In genomic region chr3:123258811-123259420, GRCh38 we compare ENCODE assay signal across 8 cellular contexts. TPM values are rescaled to one million over a fixed set of nuclear protein-coding genes. Genes with fewer than 3 reads are reported as not detected.
DNase-seq lines count a peak whose midpoint lies in the region; ATAC-seq, FAIRE-seq and TF ChIP-seq lines count a peak whose summit lies in the region.

No MANE protein-coding gene starts in this region.

- H4K5ac ChIP-seq in H1 (ENCODE audit: insufficient read length, low read depth, low read length) = no peak overlapping the region

- no peak overlapping the region for H2BK12ac ChIP-seq in H1 (ENCODE audit: low read depth, low read length)

- H3K27me3 ChIP-seq in H1 (replicated peaks in 1 of 4; ENCODE audit: control insufficient read depth in 3 of 4, extremely low read depth in 1 of 4, insufficient read depth in 3 of 4, low read length in 3 of 4) = no peaks in the 10 kb centered on the region

- no peak overlapping the region for H4K91ac ChIP-seq in H1 (replicated peaks; ENCODE audit: insufficient read length, low read length)

- H3K79me1 ChIP-seq in H1 (ENCODE audit: low read depth, low read length) = no peaks in the 10 kb centered on the region

- H3K36me3 ChIP-seq in OCI-LY7 (ENCODE audit: insufficient read depth, low read length) (peaks cover 6% of the 10 kb centered on the region; the same call in 1 of the 2 replicates), H1 (ENCODE audit: control insufficient read depth in 2 of 4, insufficient read depth in 4 of 4, low read length in 3 of 4) (0 out of 8 replicates have a peak, but pooled peaks cover 0 to 2% (median 0%) of the 10 kb centered on the region in 4 experiments)

- H2AK5ac ChIP-seq in H1 (ENCODE audit: low read depth, low read length) = no peak overlapping the region

- H3K4me2 ChIP-seq in OCI-LY7 (ENCODE audit: low read length) = no peak overlapping the region
- no peak overlapping the region for H3K4me2 ChIP-seq in H1 (ENCODE audit: insufficient read depth in 1 of 2, low read depth in 2 of 2, low read length in 2 of 2)

- H3K4me1 ChIP-seq in OCI-LY7 (ENCODE audit: insufficient read depth, low read length, poor library complexity, severe bottlenecking) (peaks cover 7% of the 10 kb centered on the region), H1 (replicated peaks in 1 of 4; ENCODE audit: control insufficient read depth in 3 of 4, insufficient read depth in 4 of 4, low read length in 3 of 4) (no peaks in the 10 kb centered on the region)

- H3K9me3 ChIP-seq in OCI-LY7 (ENCODE audit: low read length) (no peaks in the 10 kb centered on the region), H1 (ENCODE audit: insufficient read depth in 2 of 2, low read depth in 1 of 2, low read length in 1 of 2) (no peaks in the 10 kb centered on the region)

- H4K20me1 ChIP-seq in OCI-LY7 (ENCODE audit: insufficient read depth, low read length) (no peaks in the 10 kb centered on the region), H1 (replicated peaks in 1 of 2; ENCODE audit: control insufficient read depth in 1 of 2, insufficient read depth in 2 of 2, low read length in 2 of 2) (no peaks in the 10 kb centered on the region)

- H3K56ac ChIP-seq in H1 (replicated peaks; ENCODE audit: insufficient read length, low read depth, low read length) = no peak overlapping the region

- no peaks in the 10 kb centered on the region for H3K79me2 ChIP-seq in OCI-LY7 (ENCODE audit: insufficient read depth, low read depth, low read length)
- H3K79me2 ChIP-seq in H1 (ENCODE audit: control insufficient read depth in 1 of 2, insufficient read depth in 2 of 2, low read length in 2 of 2) = no peaks in the 10 kb centered on the region

- H4K8ac ChIP-seq in H1 (ENCODE audit: extremely low read depth, insufficient read depth, low read length) = no peak overlapping the region

- BruUV-seq in Calu3 (replicated peaks; lab: Mats Ljungman, UMichigan) = no TSS peak
- BruUV-seq in OCI-LY7 (replicated peaks; lab: Mats Ljungman, UMichigan) = no TSS peak

- DNase-seq in Calu3 = no peak
- peak; percentile 7 for DNase-seq in HS-27A (ENCODE audit: low read depth)
- peak; percentile 68 for DNase-seq in OCI-LY7 (ENCODE audit: low spot score)
- no peak for DNase-seq in H1 (ENCODE audit: low read depth in 1 of 2, low spot score in 2 of 2)
- DNase-seq in naive thymus-derived CD8-positive, alpha-beta T cell = peak in 2 of 10 donors; percentile 25
- DNase-seq in effector CD8-positive, alpha-beta T cell (lab: John Stamatoyannopoulos, UW) = no peak

- H3K9ac ChIP-seq in H1 (replicated peaks in 1 of 4; ENCODE audit: extremely low read depth in 1 of 4, low read depth in 3 of 4, low read length in 3 of 4) = no peak overlapping the region

- TF ChIP-seq EP300 in H1 (IDR thresholded peaks at IDR 0.05; ENCODE audit: borderline replicate concordance in 1 of 2, low read depth in 2 of 2, low read length in 2 of 2) = no peak

- no peak overlapping the region for H2BK5ac ChIP-seq in H1 (ENCODE audit: low read depth, low read length)

- no peak overlapping the region for H3K23ac ChIP-seq in H1 (ENCODE audit: insufficient read length)

- no peak for TF ChIP-seq POLR2A in H1 (IDR thresholded peaks at IDR 0.05; ENCODE audit: control extremely low read depth in 1 of 2, low read depth in 2 of 2, low read length in 2 of 2)

- H3K4me3 ChIP-seq in OCI-LY7 (ENCODE audit: low read depth, low read length, poor library complexity, severe bottlenecking) (no peak overlapping the region), H1 (ENCODE audit: extremely low read depth in 1 of 4, insufficient read depth in 2 of 4, low read depth in 3 of 4, low read length in 4 of 4) (no peak overlapping the region)

- peak; percentile 54 to 55 for ATAC-seq in naive thymus-derived CD8-positive, alpha-beta T cell
- no peak for ATAC-seq in GM21367 (IDR thresholded peaks at IDR 0.05; ENCODE audit: unreplicated experiment)
- ATAC-seq in HG03521 (IDR thresholded peaks at IDR 0.05; ENCODE audit: unreplicated experiment) = no peak

- H3K4ac ChIP-seq in H1 (replicated peaks; ENCODE audit: insufficient read length, low read depth, low read length) = no peak overlapping the region

- 67% methylated on average over 3 of the region's 3 CpGs; no CpG with 5 or more reads in 1 of the 2 experiments for WGBS in H1 (ENCODE audit: extremely low coverage in 1 of 2, insufficient coverage in 1 of 2, insufficient read length in 1 of 2, insufficient replicate concordance in 2 of 2, low coverage in 1 of 2, low lambda C conversion rate in 2 of 2, missing lambda C conversion rate in 1 of 2), 2 experiments

- H3K27me3 Mint-ChIP-seq in Calu3 (ENCODE audit: unreplicated experiment) = no peaks in the 10 kb centered on the region
- H3K27me3 Mint-ChIP-seq in naive thymus-derived CD8-positive, alpha-beta T cell = no peaks in the 10 kb centered on the region

- no peaks in the 10 kb centered on the region for H3K23me2 ChIP-seq in H1 (ENCODE audit: low read depth, low read length)

- FAIRE-seq in H1 (lab: Jason Lieb, UNC) = no peak

- H3K4me3 Mint-ChIP-seq in Calu3 (ENCODE audit: low read depth, unreplicated experiment) = no peak overlapping the region
- H3K4me3 Mint-ChIP-seq in naive thymus-derived CD8-positive, alpha-beta T cell = no peak overlapping the region

- POLR2A ChIA-PET in OCI-LY7 (lab: Charles Lee) = interaction anchor here (0.7 kb wide), 1 partner anchor 113 kb away, joined by 3 read pairs; no protein-coding TSS in a partner anchor
- POLR2A ChIA-PET in H1 (lab: Charles Lee; ENCODE audit: partially characterized antibody) = no interaction called here
- POLR2A ChIA-PET in naive thymus-derived CD8-positive, alpha-beta T cell (lab: Charles Lee) = no interaction called here

- CTCF ChIA-PET in Calu3 (lab: Charles Lee) (no interaction called here), OCI-LY7 (lab: Charles Lee; ENCODE audit: unreplicated experiment) (no interaction called here), H1 (lab: Charles Lee; ENCODE audit: partially characterized antibody) (interaction anchor here (0.7 to 1.4 kb wide), 6 partner anchors 32 to 228 kb away, joined by 3 to 5 read pairs (median 4); no protein-coding TSS in a partner anchor)

- H2AFZ ChIP-seq in OCI-LY7 (ENCODE audit: low read length) (no peak overlapping the region), H1 (ENCODE audit: low read length) (no peak overlapping the region)

- H3K14ac ChIP-seq in H1 (ENCODE audit: insufficient read length) = no peak overlapping the region

- no peak overlapping the region for H2BK120ac ChIP-seq in H1 (replicated peaks; ENCODE audit: low read depth, low read length)

- no peak overlapping the region for H3K18ac ChIP-seq in H1 (ENCODE audit: extremely low read depth, low read length)

- H3K4me1 Mint-ChIP-seq in Calu3 (ENCODE audit: low read depth, unreplicated experiment) = peaks cover 15% of the 10 kb centered on the region
- H3K4me1 Mint-ChIP-seq in naive thymus-derived CD8-positive, alpha-beta T cell = peaks cover 0 to 4% (median 0%) of the 10 kb centered on the region in 4 donors

- H3K9me3 Mint-ChIP-seq in Calu3 (ENCODE audit: low read depth, unreplicated experiment) = no peaks in the 10 kb centered on the region
- H3K9me3 Mint-ChIP-seq in naive thymus-derived CD8-positive, alpha-beta T cell = no peaks in the 10 kb centered on the region

- H3K9me2 ChIP-seq in OCI-LY7 (ENCODE audit: insufficient read depth, low read length) = no peaks in the 10 kb centered on the region

- H3K36me3 Mint-ChIP-seq in Calu3 (ENCODE audit: insufficient read depth, unreplicated experiment) = no peaks in the 10 kb centered on the region
- H3K36me3 Mint-ChIP-seq in naive thymus-derived CD8-positive, alpha-beta T cell = peaks cover 0 to 46% (median 17%) of the 10 kb centered on the region in 3 donors

- no peak overlapping the region for H2BK15ac ChIP-seq in H1 (ENCODE audit: low read length)

- TF ChIP-seq RAD21 in H1 (IDR thresholded peaks at IDR 0.05 in 1 of 2, conservative IDR thresholded peaks at IDR 0.05 in 1 of 2; ENCODE audit: low read depth in 2 of 2, low read length in 2 of 2) = peak; percentile 47 to 55

- intact Hi-C loops in Calu3 (cut with micrococcal nuclease; ENCODE audit: unreplicated experiment) (no loop called here), OCI-LY7 (cut with micrococcal nuclease; ENCODE audit: unreplicated experiment) (loop anchor here (5.0 kb wide), 2 partner anchors 232 to 317 kb away; partner anchors contain the start of gene SEMA5B)

- H2BK20ac ChIP-seq in H1 (ENCODE audit: low read length) = no peak overlapping the region

- no peak overlapping the region for H3K27ac ChIP-seq in OCI-LY7 (ENCODE audit: low read depth, low read length, poor library complexity, severe bottlenecking)
- H3K27ac ChIP-seq in H1 (ENCODE audit: low read depth, low read length) = no peak overlapping the region

- no peak overlapping the region for H3K27ac Mint-ChIP-seq in Calu3 (ENCODE audit: unreplicated experiment)
- H3K27ac Mint-ChIP-seq in naive thymus-derived CD8-positive, alpha-beta T cell = no peak overlapping the region

- TF ChIP-seq CTCF in Calu3 (IDR thresholded peaks at IDR 0.05; ENCODE audit: unreplicated experiment) (peak; percentile 36), OCI-LY7 (conservative IDR thresholded peaks at IDR 0.05; ENCODE audit: low read length) (peak; percentile 88), H1 (IDR thresholded peaks at IDR 0.05; ENCODE audit: control extremely low read depth in 1 of 3, insufficient read depth in 1 of 3, low read depth in 1 of 3, low read length in 3 of 3) (peak in 2 of 3 experiments; percentile 22 to 52; a peak in 2 of 4 replicates)

TF ChIP-seq in H1, 55 proteins besides CTCF, POLR2A, EP300 and RAD21 (continues in another document):
- no peak for TF ChIP-seq SIN3A (conservative IDR thresholded peaks at IDR 0.05 in 1 of 2, IDR thresholded peaks at IDR 0.05 in 1 of 2; ENCODE audit: low read depth in 1 of 2, low read length in 2 of 2)

RNA-seq across cellular contexts. Expression of gene SEC22A, which starts 57.2 kb away (rescaled TPM):
- total RNA-seq in Calu3 (2022) (15.6 and 18.6 TPM in 2 replicates), OCI-LY7 (2022) (22.0 and 26.8 TPM in 2 replicates)
- 24.5 and 26.4 TPM in 2 replicates for total RNA-seq in OCI-LY7 (2014; rRNA removed; shearing (Covaris generic))
- total RNA-seq in H1 (2021; fragmentation: NEBNext Ultra II Directional; extraction: Animal tissue kit (Norgen Biotek cat#: 25700)) = 10.4 and 10.6 TPM in 2 replicates
- polyA plus RNA-seq in H1 (2011; rRNA removed) = 10.4 and 17.1 TPM in 2 replicates
- 13.4 TPM for polyA plus RNA-seq in H1 (2011; cell fraction: cytosol; rRNA removed)
- 6.4 TPM for polyA plus RNA-seq in H1 (2011; cell fraction: nucleus; rRNA removed)
- polyA plus RNA-seq in H1 (2012, experiment 1 of 2) = 9.3 to 10.9 TPM (median 10.4 TPM) in 4 replicates
- 1.6 TPM for polyA plus RNA-seq in H1 (2012, experiment 2 of 2)
- polyA plus RNA-seq in H1 (2013, experiment 1 of 2) = 9.0 TPM
- polyA plus RNA-seq in H1 (2013, experiment 2 of 2) = 9.7 TPM
- polyA minus RNA-seq in H1 (2011; rRNA and poly(A)+ RNA removed) = 10.4 and 22.8 TPM in 2 replicates
- 10.9 TPM for polyA minus RNA-seq in H1 (2011; cell fraction: cytosol; rRNA and poly(A)+ RNA removed)
- 15.8 TPM for polyA minus RNA-seq in H1 (2011; cell fraction: nucleus; rRNA and poly(A)+ RNA removed)
- total RNA-seq in naive thymus-derived CD8-positive, alpha-beta T cell = 10 to 100 TPM; 19.5 to 19.8 TPM
- 10 to 100 TPM in 2 of 3 donors, 1 to 10 TPM in 1; 6.7 to 12.7 (median 12.0) TPM for polyA plus RNA-seq in naive thymus-derived CD8-positive, alpha-beta T cell

Comparison
In these comparisons a context has a peak if more than half of its experiments do, and no peak if none do; other contexts are left out.
1. DNase-seq: peak in HS-27A (single experiment) and OCI-LY7 (single experiment); none in Calu3 (single experiment), H1 (0 of 2) and effector CD8-positive, alpha-beta T cell (single experiment).
2. CTCF ChIP-seq: peak in every context shown above with its lines; median percentile 88 in OCI-LY7; 37 in H1; 36 in Calu3.
3. ATAC-seq: peak in naive thymus-derived CD8-positive, alpha-beta T cell (2 of 2); none in GM21367 (single experiment) and HG03521 (single experiment).